In the genomic region with DNA sequence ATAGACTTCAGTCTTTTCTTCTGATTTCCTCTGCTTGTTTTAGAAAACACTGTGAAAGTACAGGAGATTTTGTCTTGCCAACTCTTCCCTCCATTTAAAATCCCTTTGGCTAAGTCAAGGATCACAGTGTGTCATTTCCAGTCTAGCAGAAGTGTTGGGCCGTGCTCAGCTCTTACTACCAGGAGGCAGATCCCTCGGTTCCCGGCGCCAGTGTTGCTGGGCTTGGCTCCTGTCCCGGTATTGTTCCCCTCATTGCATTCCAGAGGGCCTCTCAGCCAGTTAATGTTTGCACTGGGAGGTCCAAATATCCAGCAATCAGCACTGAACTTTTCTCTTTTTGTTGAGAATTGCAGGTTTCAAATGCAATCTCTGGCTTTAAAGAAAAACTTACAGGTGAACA, we compare ENCODE assay signal across 10 cellular contexts.
DNase-seq lines count a peak whose midpoint lies in the region; ATAC-seq and TF ChIP-seq lines count a peak whose summit lies in the region.
"Had no signal": no experiment of that assay in that cellular context is flagged by ENCODE, and none has a peak within 500 bp of the region (broad histone marks: within the 10 kb centered on the region; RNA-seq: fewer than 3 reads in every experiment).

No MANE protein-coding gene starts in this region.

- DNase-seq in NCI-H2029 treated with DMSO at 0.1 percent for 48 hours (lab: John Stamatoyannopoulos, UW) (peak; percentile 40), esophagus squamous epithelium (lab: John Stamatoyannopoulos, UW) (peak; percentile 5), medulla oblongata (ENCODE audit: extremely low spot score) (peak; percentile 91), thoracic aorta (ENCODE audit: low spot score) (no peak), islet precursor cell (no peak)
- DNase-seq in stimulated activated CD4-positive, alpha-beta T cell treated with anti-CD3 and anti-CD28 coated beads, Interleukin-1b, Interleukin-23, amount 100 ng/mL, for 48 hours = no peak
- DNase-seq in activated T-cell treated with anti-CD3 and anti-CD28 coated beads, Interleukin-2, amount 50 U/mL, for 72 hours = no peak
- no peak for DNase-seq in activated naive CD4-positive, alpha-beta T cell (lab: John Stamatoyannopoulos, UW)
- DNase-seq: activated B cell treated with CpG ODN at 0.5 μM for 24 hours, NCI-H510A treated with DMSO at 0.1 percent for 48 hours had no signal

- H3K9me3 Mint-ChIP-seq in activated T-cell treated with anti-CD3 and anti-CD28 coated beads, Interleukin-2, amount 50 U/mL, for 72 hours = no peaks in the 10 kb centered on the region
- H3K9me3 Mint-ChIP-seq: activated B cell treated with CpG ODN at 0.5 μM for 24 hours had no signal

- H3K9me3 ChIP-seq in esophagus squamous epithelium = peaks cover 0 to 9% (median 0%) of the 10 kb centered on the region in 3 donors
- H3K9me3 ChIP-seq in thoracic aorta = no peaks in the 10 kb centered on the region

- peak overlapping the region in 3 of 4 donors; percentile 28 to 54 (median 30) for H3K27ac ChIP-seq in esophagus squamous epithelium
- peak overlapping the region in 1 of 2 donors; percentile 11 for H3K27ac ChIP-seq in thoracic aorta

- peak; percentile 27 for ATAC-seq in thoracic aorta (ENCODE audit: insufficient number of reproducible peaks, low FRiP score, low read depth)
- no peak for ATAC-seq in activated T-cell treated with anti-CD3 and anti-CD28 coated beads, Interleukin-2, amount 50 U/mL, for 72 hours (replicated peaks in 1 of 2)

- intact Hi-C loops in esophagus squamous epithelium (cut with DNase I) = no loop called here

- TF ChIP-seq POLR2A in esophagus squamous epithelium (IDR thresholded peaks at IDR 0.05) = no peak

- TF ChIP-seq CTCF in esophagus squamous epithelium (IDR thresholded peaks at IDR 0.05) (no peak), thoracic aorta (IDR thresholded peaks at IDR 0.05) (no peak)

- H3K4me3 Mint-ChIP-seq in activated T-cell treated with anti-CD3 and anti-CD28 coated beads, Interleukin-2, amount 50 U/mL, for 72 hours = no peak overlapping the region
- H3K4me3 Mint-ChIP-seq: activated B cell treated with CpG ODN at 0.5 μM for 24 hours had no signal

- H3K4me3 ChIP-seq in esophagus squamous epithelium (no peak overlapping the region), thoracic aorta (no peak overlapping the region)

- H3K27ac Mint-ChIP-seq in activated T-cell treated with anti-CD3 and anti-CD28 coated beads, Interleukin-2, amount 50 U/mL, for 72 hours = no peak overlapping the region
- H3K27ac Mint-ChIP-seq: activated B cell treated with CpG ODN at 0.5 μM for 24 hours had no signal

- no peaks in the 10 kb centered on the region for H3K4me1 Mint-ChIP-seq in activated T-cell treated with anti-CD3 and anti-CD28 coated beads, Interleukin-2, amount 50 U/mL, for 72 hours (ENCODE audit: low read depth)
- H3K4me1 Mint-ChIP-seq: activated B cell treated with CpG ODN at 0.5 μM for 24 hours had no signal

- 7 to 23% methylated on average over 5 of the region's 5 CpGs for WGBS in esophagus squamous epithelium, 2 donors

- H3K27me3 ChIP-seq in esophagus squamous epithelium (no peaks in the 10 kb centered on the region), thoracic aorta (replicated peaks; ENCODE audit: insufficient read depth) (no peaks in the 10 kb centered on the region)

- H3K36me3 ChIP-seq in esophagus squamous epithelium (no peaks in the 10 kb centered on the region), thoracic aorta (no peaks in the 10 kb centered on the region)

- H3K4me1 ChIP-seq in esophagus squamous epithelium = peaks cover 0 to 26% (median 9%) of the 10 kb centered on the region in 3 donors
- peaks cover 7 to 21% of the 10 kb centered on the region in 2 donors for H3K4me1 ChIP-seq in thoracic aorta (ENCODE audit: control insufficient read depth in 1 of 2, low read depth in 2 of 2)

- no peaks in the 10 kb centered on the region for H3K36me3 Mint-ChIP-seq in activated T-cell treated with anti-CD3 and anti-CD28 coated beads, Interleukin-2, amount 50 U/mL, for 72 hours (ENCODE audit: insufficient read depth in 2 of 2)

- H3K27me3 Mint-ChIP-seq in activated T-cell treated with anti-CD3 and anti-CD28 coated beads, Interleukin-2, amount 50 U/mL, for 72 hours (ENCODE audit: low read depth) = peaks cover 9% of the 10 kb centered on the region
- H3K27me3 Mint-ChIP-seq: activated B cell treated with CpG ODN at 0.5 μM for 24 hours had no signal

Comparison
In these comparisons a context has a peak if more than half of its experiments do, and no peak if none do; other contexts are left out.
1. DNase-seq: peak in NCI-H2029 treated with DMSO at 0.1 percent for 48 hours (single experiment), esophagus squamous epithelium (single experiment) and medulla oblongata (single experiment); none in thoracic aorta (single experiment), stimulated activated CD4-positive, alpha-beta T cell treated with anti-CD3 and anti-CD28 coated beads, Interleukin-1b, Interleukin-23, amount 100 ng/mL, for 48 hours (single experiment), activated T-cell treated with anti-CD3 and anti-CD28 coated beads, Interleukin-2, amount 50 U/mL, for 72 hours (0 of 2), activated naive CD4-positive, alpha-beta T cell (0 of 4) and islet precursor cell (single experiment).